In genomic region chr12:46560078-46560477, GRCh38 we compare ENCODE assay signal across 14 cellular contexts.
DNase-seq lines count a peak whose midpoint lies in the region; ATAC-seq and TF ChIP-seq lines count a peak whose summit lies in the region.
"Had no signal": no experiment of that assay in that cellular context is flagged by ENCODE, and none has a peak within 500 bp of the region (broad histone marks: within the 10 kb centered on the region; RNA-seq: fewer than 3 reads in every experiment).

No MANE protein-coding gene starts in this region.

- H3K4me2 ChIP-seq in KMS-11, result peak overlapping the region; percentile 61; the same call in 1 of the 2 replicates
- peak overlapping the region; percentile 27 for H3K4me2 ChIP-seq in smooth muscle cell
- H3K4me2 ChIP-seq: SK-N-SH had no signal

- H3K27ac ChIP-seq in KMS-11 (no peak overlapping the region), smooth muscle cell (ENCODE audit: low read depth) (peak overlapping the region; percentile 95)
- H3K27ac ChIP-seq: stomach had no signal

- WGBS in smooth muscle cell (ENCODE audit: low lambda C conversion rate), result 62% methylated on average over 2 of the region's 2 CpGs

- peaks cover 11% of the 10 kb centered on the region for H3F3A ChIP-seq in smooth muscle cell (ENCODE audit: low read depth)

- H3K27me3 Mint-ChIP-seq in WTC11 (ENCODE audit: low read depth) (no peaks in the 10 kb centered on the region), memory B cell (no peaks in the 10 kb centered on the region)
- H3K27me3 Mint-ChIP-seq in activated naive CD4-positive, alpha-beta T cell treated with anti-CD3 and anti-CD28 coated beads for 36 hours (ENCODE audit: low read depth), result no peaks in the 10 kb centered on the region

- DNase-seq in WTC11 (ENCODE audit: low spot score) (no peak), memory B cell (ENCODE audit: low spot score in 2 of 2) (no peak), smooth muscle cell (lab: John Stamatoyannopoulos, UW; ENCODE audit: unreplicated experiment) (no peak), T-helper 9 cell (no peak)
- no peak for DNase-seq in activated naive CD4-positive, alpha-beta T cell treated with anti-CD3 and anti-CD28 coated beads for 36 hours
- DNase-seq: activated CD8-positive, alpha-beta T cell treated with anti-CD3 and anti-CD28 coated beads, Interleukin-2, amount 10 ng/mL, durations not matched to agents 7 days and 5 days; DMS 273 treated with DMSO at 0.1 percent for 48 hours; immature natural killer cell; NCI-H2227 treated with DMSO at 0.1 percent for 48 hours; SK-N-SH; stomach had no signal

- H3K79me2 ChIP-seq in KMS-11 (ENCODE audit: insufficient read depth, low read depth) (no peaks in the 10 kb centered on the region), smooth muscle cell (ENCODE audit: low read depth) (no peaks in the 10 kb centered on the region)

- TF ChIP-seq CTCF in KMS-11 (conservative IDR thresholded peaks at IDR 0.05; ENCODE audit: low read depth, low read length), result no peak
- no peak for TF ChIP-seq CTCF in WTC11 (IDR thresholded peaks at IDR 0.05)
- no peak for TF ChIP-seq CTCF in smooth muscle cell (IDR thresholded peaks at IDR 0.05; ENCODE audit: borderline replicate concordance, insufficient read depth, poor library complexity, severe bottlenecking)

- no peak for ATAC-seq in WTC11
- no peak for ATAC-seq in memory B cell (ENCODE audit: low read depth)
- ATAC-seq in HG02798 (IDR thresholded peaks at IDR 0.05; ENCODE audit: poor library complexity, unreplicated experiment), result no peak
- ATAC-seq: activated CD8-positive, alpha-beta T cell treated with anti-CD3 and anti-CD28 coated beads, Interleukin-2, amount 10 ng/mL, durations not matched to agents 7 days and 5 days had no signal

- no peak overlapping the region for H3K4me3 Mint-ChIP-seq in WTC11
- H3K4me3 Mint-ChIP-seq in memory B cell, result no peak overlapping the region
- no peak overlapping the region for H3K4me3 Mint-ChIP-seq in activated naive CD4-positive, alpha-beta T cell treated with anti-CD3 and anti-CD28 coated beads for 36 hours
- H3K4me3 Mint-ChIP-seq: activated CD8-positive, alpha-beta T cell treated with anti-CD3 and anti-CD28 coated beads, Interleukin-2, amount 10 ng/mL, durations not matched to agents 7 days and 5 days; immature natural killer cell had no signal

- H2AFZ ChIP-seq in KMS-11 (ENCODE audit: low read depth), result no peak overlapping the region
- peak overlapping the region; percentile 45 for H2AFZ ChIP-seq in smooth muscle cell (ENCODE audit: low read depth)

- H3K27me3 ChIP-seq in KMS-11 (ENCODE audit: insufficient read depth, low read depth) (no peaks in the 10 kb centered on the region), smooth muscle cell (ENCODE audit: low read depth) (no peaks in the 10 kb centered on the region)
- H3K27me3 ChIP-seq: stomach had no signal

- H3K9ac ChIP-seq in KMS-11 (no peak overlapping the region), smooth muscle cell (ENCODE audit: low read depth) (no peak overlapping the region)
- H3K9ac ChIP-seq: SK-N-SH had no signal

- H3K36me3 Mint-ChIP-seq in WTC11 (peaks cover 11% of the 10 kb centered on the region), memory B cell (peaks cover 8% of the 10 kb centered on the region)
- H3K36me3 Mint-ChIP-seq in activated naive CD4-positive, alpha-beta T cell treated with anti-CD3 and anti-CD28 coated beads for 36 hours (ENCODE audit: low read depth), result peaks cover 2% of the 10 kb centered on the region

- H3K36me3 ChIP-seq in KMS-11 (ENCODE audit: insufficient read depth) (no peaks in the 10 kb centered on the region), smooth muscle cell (ENCODE audit: low read depth) (no peaks in the 10 kb centered on the region)
- H3K36me3 ChIP-seq: stomach had no signal

- H3K4me1 ChIP-seq in KMS-11 (ENCODE audit: low read depth, poor library complexity, severe bottlenecking) (peaks cover 90% of the 10 kb centered on the region), smooth muscle cell (ENCODE audit: low read depth) (peaks cover 23% of the 10 kb centered on the region)

- H4K20me1 ChIP-seq in KMS-11 (ENCODE audit: insufficient read depth) (no peaks in the 10 kb centered on the region), smooth muscle cell (ENCODE audit: low read depth) (no peaks in the 10 kb centered on the region)

- H3K27ac Mint-ChIP-seq in WTC11 (peak overlapping the region; percentile 49), memory B cell (peak overlapping the region; percentile 22)
- H3K27ac Mint-ChIP-seq in activated naive CD4-positive, alpha-beta T cell treated with anti-CD3 and anti-CD28 coated beads for 36 hours, result no peak overlapping the region
- H3K27ac Mint-ChIP-seq: activated CD8-positive, alpha-beta T cell treated with anti-CD3 and anti-CD28 coated beads, Interleukin-2, amount 10 ng/mL, durations not matched to agents 7 days and 5 days; immature natural killer cell had no signal

- H3K4me1 Mint-ChIP-seq in WTC11 (peaks cover 56% of the 10 kb centered on the region), memory B cell (peaks cover 7% of the 10 kb centered on the region)
- H3K4me1 Mint-ChIP-seq in activated naive CD4-positive, alpha-beta T cell treated with anti-CD3 and anti-CD28 coated beads for 36 hours (ENCODE audit: low read depth), result peaks cover 34% of the 10 kb centered on the region

- POLR2A ChIA-PET in WTC11 (lab: Charles Lee), result no interaction called here

- H3K9me3 Mint-ChIP-seq in WTC11, result peaks cover 13% of the 10 kb centered on the region
- peaks cover 9% of the 10 kb centered on the region for H3K9me3 Mint-ChIP-seq in memory B cell
- H3K9me3 Mint-ChIP-seq in activated naive CD4-positive, alpha-beta T cell treated with anti-CD3 and anti-CD28 coated beads for 36 hours, result peaks cover 10% of the 10 kb centered on the region

- CTCF ChIA-PET in WTC11 (lab: Charles Lee), result no interaction called here
- CTCF ChIA-PET in activated naive CD4-positive, alpha-beta T cell treated with anti-CD3 and anti-CD28 coated beads for 36 hours (lab: Charles Lee), result no interaction called here

- intact Hi-C loops in activated naive CD4-positive, alpha-beta T cell treated with anti-CD3 and anti-CD28 coated beads for 36 hours (cut with micrococcal nuclease), result no loop called here

- H3K9me3 ChIP-seq in smooth muscle cell (replicated peaks; ENCODE audit: low read depth), result peaks cover 6% of the 10 kb centered on the region

- H3K4me3 ChIP-seq in KMS-11 (IDR thresholded peaks at IDR 0.05; ENCODE audit: insufficient read depth, low read depth, low read length) (no peak overlapping the region), smooth muscle cell (no peak overlapping the region)
- H3K4me3 ChIP-seq: lung, stomach had no signal

TF ChIP-seq in WTC11, 78 proteins besides CTCF, POLR2A, EP300 and RAD21:
- TF ChIP-seq RELA (CRISPR knock-in tag; IDR thresholded peaks at IDR 0.05; ENCODE audit: borderline replicate concordance) (no peak), NFATC4 (CRISPR knock-in tag; IDR thresholded peaks at IDR 0.05) (no peak)
TF ChIP-seq in WTC11: peak in this region for 0.
